In genomic region chr4:23923141-23923540, GRCh38 we compare ENCODE assay signal across 20 cellular contexts. TPM values are rescaled to one million over a fixed set of nuclear protein-coding genes. Genes with fewer than 3 reads are reported as not detected.
"Had no signal": no experiment of that assay in that cellular context is flagged by ENCODE, and none has a peak within 500 bp of the region (broad histone marks: within the 10 kb centered on the region; RNA-seq: fewer than 3 reads in every experiment).

No MANE protein-coding gene starts in this region.

- H3K27me3 Mint-ChIP-seq: activated B cell treated with CpG ODN at 0.5 μM for 24 hours; activated CD4-positive, alpha-beta memory T cell treated with anti-CD3 and anti-CD28 coated beads for 36 hours; activated CD8-positive, alpha-beta memory T cell treated with anti-CD3 and anti-CD28 coated beads, Interleukin-2, amount 10 ng/mL, durations not matched to agents 7 days and 5 days; activated naive CD8-positive, alpha-beta T cell; memory B cell; stimulated activated naive CD8-positive, alpha-beta T cell treated with anti-CD3 and anti-CD28 coated beads, Interleukin-15, amount 100 ng/mL, for 72 hours; T-cell had no signal

- ATAC-seq: activated CD8-positive, alpha-beta memory T cell treated with anti-CD3 and anti-CD28 coated beads, Interleukin-2, amount 10 ng/mL, durations not matched to agents 7 days and 5 days; stimulated activated naive CD8-positive, alpha-beta T cell treated with anti-CD3 and anti-CD28 coated beads, Interleukin-15, amount 100 ng/mL, for 72 hours; T-cell had no signal

- DNase-seq: activated B cell treated with CpG ODN at 0.5 μM for 24 hours; activated CD4-positive, alpha-beta memory T cell treated with anti-CD3 and anti-CD28 coated beads for 36 hours; activated CD4-positive, alpha-beta T cell treated with anti-CD3 and anti-CD28 coated beads for 4 hours; activated CD8-positive, alpha-beta memory T cell treated with anti-CD3 and anti-CD28 coated beads, Interleukin-2, amount 10 ng/mL, durations not matched to agents 7 days and 5 days; central memory CD4-positive, alpha-beta T cell; endodermal cell; hypothalamus; islet precursor cell; left ventricle myocardium inferior; right cardiac atrium; stimulated activated CD4-positive, alpha-beta T cell treated with anti-CD3 and anti-CD28 coated beads, Interleukin-15, amount 100 ng/mL, for 24 hours; stimulated activated CD4-positive, alpha-beta T cell treated with anti-CD3 and anti-CD28 coated beads, Interleukin-2, amount 100 ng/mL, for 48 hours; stimulated activated naive CD8-positive, alpha-beta T cell treated with anti-CD3 and anti-CD28 coated beads, Interleukin-15, amount 100 ng/mL, for 72 hours; T-cell; trophoblast cell had no signal

- H3K4me3 Mint-ChIP-seq: activated B cell treated with CpG ODN at 0.5 μM for 24 hours; activated CD4-positive, alpha-beta memory T cell treated with anti-CD3 and anti-CD28 coated beads for 36 hours; activated CD8-positive, alpha-beta memory T cell treated with anti-CD3 and anti-CD28 coated beads, Interleukin-2, amount 10 ng/mL, durations not matched to agents 7 days and 5 days; activated naive CD8-positive, alpha-beta T cell; endodermal cell; memory B cell; neural crest cell; stimulated activated naive CD8-positive, alpha-beta T cell treated with anti-CD3 and anti-CD28 coated beads, Interleukin-15, amount 100 ng/mL, for 72 hours; T-cell had no signal

- H3K9me3 Mint-ChIP-seq: activated B cell treated with CpG ODN at 0.5 μM for 24 hours; activated CD4-positive, alpha-beta memory T cell treated with anti-CD3 and anti-CD28 coated beads for 36 hours; endodermal cell; neural crest cell had no signal

- H3K36me3 Mint-ChIP-seq: activated CD4-positive, alpha-beta memory T cell treated with anti-CD3 and anti-CD28 coated beads for 36 hours; activated CD8-positive, alpha-beta memory T cell treated with anti-CD3 and anti-CD28 coated beads, Interleukin-2, amount 10 ng/mL, durations not matched to agents 7 days and 5 days; activated naive CD8-positive, alpha-beta T cell; memory B cell; T-cell had no signal

- H3K27ac ChIP-seq: left ventricle myocardium inferior, prostate gland had no signal

- H3K36me3 ChIP-seq: left ventricle myocardium inferior, prostate gland had no signal

- H3K9me3 ChIP-seq: left ventricle myocardium inferior, prostate gland had no signal

- H3K4me3 ChIP-seq: left ventricle myocardium inferior, prostate gland, skin epidermis had no signal

- H3K4me1 ChIP-seq: prostate gland had no signal

- H3K4me1 Mint-ChIP-seq: activated B cell treated with CpG ODN at 0.5 μM for 24 hours; activated CD8-positive, alpha-beta memory T cell treated with anti-CD3 and anti-CD28 coated beads, Interleukin-2, amount 10 ng/mL, durations not matched to agents 7 days and 5 days; memory B cell; stimulated activated naive CD8-positive, alpha-beta T cell treated with anti-CD3 and anti-CD28 coated beads, Interleukin-15, amount 100 ng/mL, for 72 hours; T-cell had no signal

- H3K27ac Mint-ChIP-seq: activated B cell treated with CpG ODN at 0.5 μM for 24 hours; activated CD4-positive, alpha-beta memory T cell treated with anti-CD3 and anti-CD28 coated beads for 36 hours; activated CD8-positive, alpha-beta memory T cell treated with anti-CD3 and anti-CD28 coated beads, Interleukin-2, amount 10 ng/mL, durations not matched to agents 7 days and 5 days; activated naive CD8-positive, alpha-beta T cell; endodermal cell; memory B cell; stimulated activated naive CD8-positive, alpha-beta T cell treated with anti-CD3 and anti-CD28 coated beads, Interleukin-15, amount 100 ng/mL, for 72 hours; T-cell had no signal

RNA-seq across cellular contexts. Expression of gene PPARGC1A, which starts 33.3 kb away (rescaled TPM):
- total RNA-seq: activated B cell treated with CpG ODN at 0.5 μM for 24 hours; activated CD4-positive, alpha-beta memory T cell treated with anti-CD3 and anti-CD28 coated beads for 36 hours; activated CD8-positive, alpha-beta memory T cell treated with anti-CD3 and anti-CD28 coated beads, Interleukin-2, amount 10 ng/mL, durations not matched to agents 7 days and 5 days; T-cell had no signal
